13 cellular contexts compared by ENCODE assay signal in the genomic region with DNA sequence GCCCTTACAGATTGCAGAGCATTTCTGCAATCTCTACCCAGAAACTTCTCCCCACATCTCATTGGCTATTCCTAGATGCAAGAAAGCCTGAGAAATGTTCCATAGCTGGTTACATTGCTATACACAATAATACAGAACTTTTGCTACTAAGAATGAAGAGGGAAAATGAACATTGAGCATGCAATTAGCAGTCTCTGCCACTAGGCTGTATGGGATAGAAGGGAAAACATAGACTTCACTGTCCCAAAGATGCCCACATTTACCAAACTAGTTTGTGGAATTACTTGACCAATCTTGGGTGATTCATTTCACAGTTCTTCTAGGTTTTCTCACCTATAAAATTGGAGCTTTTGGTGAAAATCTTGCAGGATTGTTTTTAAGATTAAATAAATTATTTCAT.
DNase-seq lines count a peak whose midpoint lies in the region; ATAC-seq and TF ChIP-seq lines count a peak whose summit lies in the region.
"Had no signal": no experiment of that assay in that cellular context is flagged by ENCODE, and none has a peak within 500 bp of the region (broad histone marks: within the 10 kb centered on the region; RNA-seq: fewer than 3 reads in every experiment).

No MANE protein-coding gene starts in this region.

- no peak overlapping the region for H3K9ac ChIP-seq in endodermal cell (ENCODE audit: extremely low read depth, low read length, poor library complexity, severe bottlenecking)

- intact Hi-C loops in heart right ventricle (cut with DNase I) = no loop called here
- intact Hi-C loops in left cardiac atrium (cut with DNase I) = no loop called here

- no peak overlapping the region for H3K27ac Mint-ChIP-seq in endodermal cell
- H3K27ac Mint-ChIP-seq in type B pancreatic cell = no peak overlapping the region
- H3K27ac Mint-ChIP-seq: activated B cell treated with CpG ODN at 0.5 μM for 24 hours; CD8-positive, alpha-beta T cell had no signal

- H3K4me3 Mint-ChIP-seq in endodermal cell (no peak overlapping the region), type B pancreatic cell (no peak overlapping the region)
- H3K4me3 Mint-ChIP-seq: activated B cell treated with CpG ODN at 0.5 μM for 24 hours; CD8-positive, alpha-beta T cell had no signal

- peaks cover 24% of the 10 kb centered on the region for H3K27me3 Mint-ChIP-seq in endodermal cell (ENCODE audit: insufficient read depth)
- peaks cover 4% of the 10 kb centered on the region for H3K27me3 Mint-ChIP-seq in type B pancreatic cell
- H3K27me3 Mint-ChIP-seq: activated B cell treated with CpG ODN at 0.5 μM for 24 hours had no signal

- H3K4me3 ChIP-seq in heart right ventricle = no peak overlapping the region
- H3K4me3 ChIP-seq in LNCaP clone FGC (ENCODE audit: low read depth, low read length) = no peak overlapping the region
- no peak overlapping the region for H3K4me3 ChIP-seq in endodermal cell (ENCODE audit: low read length)
- H3K4me3 ChIP-seq: lung had no signal

- H3K36me3 ChIP-seq in heart right ventricle (no peaks in the 10 kb centered on the region), endodermal cell (ENCODE audit: control insufficient read depth, insufficient read depth, low read length) (no peaks in the 10 kb centered on the region)

- TF ChIP-seq CTCF in heart right ventricle (IDR thresholded peaks at IDR 0.05) (peak in 7 of 9 donors; percentile 1 to 35 (median 23)), LNCaP clone FGC (IDR thresholded peaks at IDR 0.05; ENCODE audit: control insufficient read depth, extremely low read depth, insufficient read depth) (peak; percentile 45), endodermal cell (conservative IDR thresholded peaks at IDR 0.05) (peak; percentile 76), type B pancreatic cell (conservative IDR thresholded peaks at IDR 0.05) (peak; percentile 61)

- H3K4me1 Mint-ChIP-seq in endodermal cell (peaks cover under 1% of the 10 kb centered on the region), type B pancreatic cell (ENCODE audit: unreplicated experiment) (peaks cover 3% of the 10 kb centered on the region)

- H3K9me3 ChIP-seq in heart right ventricle (no peaks in the 10 kb centered on the region), endodermal cell (ENCODE audit: control insufficient read depth, low read length) (no peaks in the 10 kb centered on the region)

- no peak for ATAC-seq in heart right ventricle
- ATAC-seq in left cardiac atrium = no peak
- ATAC-seq in GM21423 (IDR thresholded peaks at IDR 0.05; ENCODE audit: unreplicated experiment) = no peak
- no peak for ATAC-seq in GM19324 (IDR thresholded peaks at IDR 0.05; ENCODE audit: low FRiP score, unreplicated experiment)
- ATAC-seq: CD8-positive, alpha-beta T cell had no signal

- no peaks in the 10 kb centered on the region for H3K9me3 Mint-ChIP-seq in endodermal cell
- H3K9me3 Mint-ChIP-seq in type B pancreatic cell = peaks cover 4% of the 10 kb centered on the region
- H3K9me3 Mint-ChIP-seq: activated B cell treated with CpG ODN at 0.5 μM for 24 hours had no signal

- DNase-seq in heart right ventricle = no peak
- no peak for DNase-seq in left cardiac atrium
- DNase-seq in LNCaP clone FGC (ENCODE audit: low read depth) = no peak
- DNase-seq in endodermal cell = no peak
- no peak for DNase-seq in type B pancreatic cell (ENCODE audit: extremely low spot score, unreplicated experiment)
- no peak for DNase-seq in DMS153 (lab: John Stamatoyannopoulos, UW)
- DNase-seq: activated B cell treated with CpG ODN at 0.5 μM for 24 hours; CD8-positive, alpha-beta T cell; NCI-H1105 treated with DMSO at 0.1 percent for 48 hours; stimulated activated CD4-positive, alpha-beta T cell treated with anti-CD3 and anti-CD28 coated beads, Interleukin-4, amount 100 ng/mL, for 1 hour had no signal

- H3K27ac ChIP-seq in heart right ventricle (no peak overlapping the region), endodermal cell (ENCODE audit: low read depth, low read length) (no peak overlapping the region)

- H3K36me3 Mint-ChIP-seq in endodermal cell (ENCODE audit: low read depth) = no peaks in the 10 kb centered on the region
- H3K36me3 Mint-ChIP-seq in type B pancreatic cell = no peaks in the 10 kb centered on the region
- H3K36me3 Mint-ChIP-seq: CD8-positive, alpha-beta T cell had no signal

- H3K27me3 ChIP-seq in heart right ventricle (no peaks in the 10 kb centered on the region), endodermal cell (ENCODE audit: control insufficient read depth, insufficient read depth, low read length, poor library complexity, severe bottlenecking) (peaks cover 27% of the 10 kb centered on the region)

- H3K4me1 ChIP-seq in heart right ventricle (no peaks in the 10 kb centered on the region), endodermal cell (ENCODE audit: control insufficient read depth, insufficient read depth, low read length) (no peaks in the 10 kb centered on the region)

Comparison
In these comparisons a context has a peak if more than half of its experiments do, and no peak if none do; other contexts are left out.
1. CTCF ChIP-seq: peak in every context shown above with its lines; median percentile 76 in endodermal cell; 61 in type B pancreatic cell; 45 in LNCaP clone FGC; 23 in heart right ventricle.